22 cellular contexts compared by ENCODE assay signal in genomic region chr6:10312445-10312844, GRCh38.
DNase-seq lines count a peak whose midpoint lies in the region; ATAC-seq and TF ChIP-seq lines count a peak whose summit lies in the region.
"Had no signal": no experiment of that assay in that cellular context is flagged by ENCODE, and none has a peak within 500 bp of the region (broad histone marks: within the 10 kb centered on the region; RNA-seq: fewer than 3 reads in every experiment).

No MANE protein-coding gene starts in this region.

- H2AFZ ChIP-seq in Loucy (ENCODE audit: low read length) (no peak overlapping the region), neural progenitor cell (replicated peaks) (peak overlapping the region; percentile 33)
- H2AFZ ChIP-seq: PC-9 had no signal

- H3K9ac ChIP-seq in Loucy (ENCODE audit: low read depth, low read length, poor library complexity, severe bottlenecking): no peak overlapping the region
- H3K9ac ChIP-seq in neural progenitor cell: no peak overlapping the region

- peaks cover 82% of the 10 kb centered on the region for H3K4me1 Mint-ChIP-seq in WTC11
- H3K4me1 Mint-ChIP-seq in neural progenitor cell: peaks cover 44% of the 10 kb centered on the region

- no peaks in the 10 kb centered on the region for H3K36me3 ChIP-seq in Loucy (ENCODE audit: insufficient read depth, low read length)
- no peaks in the 10 kb centered on the region for H3K36me3 ChIP-seq in neural progenitor cell
- H3K36me3 ChIP-seq: MG63, SJSA1 had no signal

- DNase-seq in H4 (ENCODE audit: low spot score) (peak; percentile 14), WTC11 (ENCODE audit: low spot score) (no peak), neural progenitor cell (ENCODE audit: low spot score) (peak; percentile 38), NCI-H345 treated with DMSO at 0.1 percent for 48 hours (lab: John Stamatoyannopoulos, UW; ENCODE audit: unreplicated experiment) (no peak), germinal center (ENCODE audit: low spot score) (no peak), SKM-1 (lab: John Stamatoyannopoulos, UW; ENCODE audit: unreplicated experiment) (no peak)
- DNase-seq: AML-193, DMS79, HFFc6, Karpas-422, MG63, NCI-H1092, NCI-H146, NCI-H2081, NCI-H510A treated with DMSO at 0.1 percent for 48 hours, PC-9, SW 1271 had no signal

- H3K27me3 Mint-ChIP-seq in WTC11 (ENCODE audit: low read depth) (peaks cover 9% of the 10 kb centered on the region; the same call in 1 of the 2 replicates), neural progenitor cell (ENCODE audit: insufficient read depth, low read depth) (peaks cover 6% of the 10 kb centered on the region)

- no peak overlapping the region for H3K4me3 Mint-ChIP-seq in WTC11
- H3K4me3 Mint-ChIP-seq in neural progenitor cell: no peak overlapping the region
- H3K4me3 Mint-ChIP-seq: HFFc6; T-helper 2 cell treated with Interferon-gamma antibody and Interleukin-4, amounts not matched to agents 5 μg/mL and 100 μg/mL, for 36 hours had no signal

- ATAC-seq in WTC11: no peak
- ATAC-seq in GM19351 (IDR thresholded peaks at IDR 0.05; ENCODE audit: unreplicated experiment): no peak

- H3K9me3 ChIP-seq in Loucy (ENCODE audit: insufficient read depth, low read depth, low read length) (no peaks in the 10 kb centered on the region), neural progenitor cell (ENCODE audit: low read depth) (no peaks in the 10 kb centered on the region)
- H3K9me3 ChIP-seq: MG63, SJSA1 had no signal

- H3K27ac ChIP-seq in neural progenitor cell: no peak overlapping the region
- H3K27ac ChIP-seq: C4-2B, PC-9, SJSA1 had no signal

- H3K4me2 ChIP-seq in Loucy (ENCODE audit: low read depth, low read length, poor library complexity, severe bottlenecking) (peak overlapping the region; percentile 19), neural progenitor cell (peak overlapping the region; percentile 2)
- H3K4me2 ChIP-seq: PC-9 had no signal

- H3K79me2 ChIP-seq in Loucy (ENCODE audit: insufficient read depth, low read length) (no peaks in the 10 kb centered on the region), neural progenitor cell (ENCODE audit: low read depth) (no peaks in the 10 kb centered on the region)

- no peaks in the 10 kb centered on the region for H3K4me1 ChIP-seq in Loucy (ENCODE audit: insufficient read depth, low read length, poor library complexity, severe bottlenecking)
- peaks cover 65% of the 10 kb centered on the region for H3K4me1 ChIP-seq in neural progenitor cell

- no peak overlapping the region for H3K4me3 ChIP-seq in Loucy (ENCODE audit: low read length, poor library complexity, severe bottlenecking)
- H3K4me3 ChIP-seq in neural progenitor cell: no peak overlapping the region
- H3K4me3 ChIP-seq: MG63, PC-9, SJSA1 had no signal

- H3F3A ChIP-seq in Loucy (ENCODE audit: low read depth) (no peaks in the 10 kb centered on the region), neural progenitor cell (ENCODE audit: low read depth) (peaks cover 44% of the 10 kb centered on the region)

- H3K9me3 Mint-ChIP-seq in WTC11 (peaks cover 4% of the 10 kb centered on the region; the same call in 1 of the 2 replicates), neural progenitor cell (peaks cover 3% of the 10 kb centered on the region)
- H3K9me3 Mint-ChIP-seq: HFFc6; T-helper 2 cell treated with Interferon-gamma antibody and Interleukin-4, amounts not matched to agents 5 μg/mL and 100 μg/mL, for 36 hours had no signal

- CTCF ChIA-PET in WTC11 (lab: Charles Lee): interaction anchor here (0.9 kb wide), 1 partner anchor 103 kb away, joined by 4 read pairs; the partner anchor contains the start of gene TFAP2A

- H3K9me2 ChIP-seq in Loucy (replicated peaks; ENCODE audit: low read depth, low read length): no peaks in the 10 kb centered on the region

- no peak for TF ChIP-seq CTCF in Loucy (conservative IDR thresholded peaks at IDR 0.05; ENCODE audit: low read length)
- TF ChIP-seq CTCF in WTC11 (IDR thresholded peaks at IDR 0.05): no peak
- no peak for TF ChIP-seq CTCF in neural progenitor cell (IDR thresholded peaks at IDR 0.05)

- no peaks in the 10 kb centered on the region for H4K20me1 ChIP-seq in Loucy (ENCODE audit: insufficient read depth, low read length, poor library complexity, severe bottlenecking)
- no peaks in the 10 kb centered on the region for H4K20me1 ChIP-seq in neural progenitor cell (ENCODE audit: low read depth)

- H3K27ac Mint-ChIP-seq in WTC11: peak overlapping the region; percentile 23; the same call in 1 of the 2 replicates
- H3K27ac Mint-ChIP-seq in neural progenitor cell: no peak overlapping the region
- H3K27ac Mint-ChIP-seq: HFFc6; T-helper 2 cell treated with Interferon-gamma antibody and Interleukin-4, amounts not matched to agents 5 μg/mL and 100 μg/mL, for 36 hours had no signal

- POLR2A ChIA-PET in WTC11 (lab: Charles Lee): interaction anchor here (0.5 to 0.7 kb wide), 3 partner anchors 12 to 1897 kb away, joined by 3 to 4 read pairs (median 3); no protein-coding TSS in a partner anchor

- H3K27me3 ChIP-seq in Loucy (ENCODE audit: insufficient read depth, low read length, poor library complexity, severe bottlenecking) (no peaks in the 10 kb centered on the region), neural progenitor cell (no peaks in the 10 kb centered on the region)
- H3K27me3 ChIP-seq: MG63, SJSA1 had no signal

- H3K36me3 Mint-ChIP-seq in WTC11: no peaks in the 10 kb centered on the region
- H3K36me3 Mint-ChIP-seq in neural progenitor cell: no peaks in the 10 kb centered on the region

TF ChIP-seq in WTC11, 78 proteins besides CTCF, POLR2A, EP300 and RAD21 (continues in another document):
- TF ChIP-seq ATF2 (CRISPR knock-in tag; IDR thresholded peaks at IDR 0.05; ENCODE audit: borderline replicate concordance, low read depth): no peak
- no peak for TF ChIP-seq TEAD1 (CRISPR knock-in tag; IDR thresholded peaks at IDR 0.05)
- TF ChIP-seq PREB (CRISPR knock-in tag; IDR thresholded peaks at IDR 0.05; ENCODE audit: borderline replicate concordance): no peak
- TF ChIP-seq NFYB (CRISPR knock-in tag; conservative IDR thresholded peaks at IDR 0.05; ENCODE audit: low read depth): no peak
- TF ChIP-seq ZMAT4 (CRISPR knock-in tag; IDR thresholded peaks at IDR 0.05): no peak
- TF ChIP-seq HMGA2 (CRISPR knock-in tag; IDR thresholded peaks at IDR 0.05): no peak
- TF ChIP-seq AR (CRISPR knock-in tag; IDR thresholded peaks at IDR 0.05): no peak
- no peak for TF ChIP-seq MXD4 (CRISPR knock-in tag; IDR thresholded peaks at IDR 0.05; ENCODE audit: borderline replicate concordance)

Comparison
In these comparisons a context has a peak if more than half of its experiments do, and no peak if none do; other contexts are left out.
1. DNase-seq: peak in H4 (single experiment) and neural progenitor cell (single experiment); none in WTC11 (single experiment), NCI-H345 treated with DMSO at 0.1 percent for 48 hours (single experiment), germinal center (single experiment) and SKM-1 (single experiment).